ENCODE assay signal across 2 cellular contexts in the genomic region with DNA sequence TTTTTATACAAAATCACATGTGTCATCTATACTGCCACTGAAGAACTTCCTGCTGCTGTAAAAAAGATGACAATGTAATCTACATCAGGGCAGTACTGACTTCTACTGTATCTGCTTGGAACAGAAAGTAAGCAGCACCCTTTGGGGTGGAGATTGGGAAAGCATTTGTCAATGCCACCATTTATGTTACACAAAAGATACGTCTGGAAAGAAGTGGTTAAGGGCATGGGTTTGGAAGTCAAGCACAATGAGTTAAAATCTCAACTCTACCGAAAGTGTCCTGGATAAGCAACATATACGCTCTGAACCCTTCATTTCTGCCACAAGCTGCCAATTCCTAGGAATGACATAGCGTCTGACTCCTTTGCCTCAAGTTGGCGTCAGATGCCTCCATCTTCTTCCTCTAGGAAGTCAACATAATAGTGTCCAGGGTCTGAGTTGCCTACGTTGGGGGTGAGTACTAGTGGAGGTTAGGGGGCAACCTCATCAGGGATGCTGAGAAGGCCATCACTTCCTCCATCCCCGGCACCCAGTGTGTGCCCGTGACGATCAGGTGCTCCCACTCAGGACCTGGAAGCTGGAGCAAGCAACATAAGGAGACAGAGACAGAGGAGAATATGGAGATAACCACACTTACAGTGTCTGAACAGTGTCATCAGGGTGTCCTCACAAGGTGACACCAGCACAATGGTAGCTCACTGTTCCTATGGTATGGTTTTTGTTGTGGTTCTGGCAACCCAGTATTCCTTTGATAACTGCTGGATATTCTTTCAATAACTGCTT.
A peak's percentile ranks its signal among the peaks of the same experiment; 100 is the strongest.
TF ChIP-seq lines count a peak whose summit lies in the region.

No MANE protein-coding gene starts in this region.

TF ChIP-seq in GM12891, 5 proteins besides CTCF, POLR2A, EP300 and RAD21 (continued from another document):
- TF ChIP-seq PAX5 (IDR thresholded peaks at IDR 0.05; ENCODE audit: insufficient read depth, low read length, severe bottlenecking) (no peak), TAF1 (IDR thresholded peaks at IDR 0.05; ENCODE audit: low read depth, low read length) (no peak)

TF ChIP-seq in K562, 482 proteins besides CTCF, POLR2A, EP300 and RAD21 (continued from another document and continues in another):
- peak; percentile 90 for TF ChIP-seq FOXM1 (IDR thresholded peaks at IDR 0.05; ENCODE audit: low read depth)
- TF ChIP-seq FOXM1 (CRISPR knock-in tag; IDR thresholded peaks at IDR 0.05; ENCODE audit: low read depth), result no peak
- TF ChIP-seq GATAD2B (IDR thresholded peaks at IDR 0.05; ENCODE audit: borderline replicate concordance), result peak; percentile 68; the same call in 1 of the 2 replicates
- no peak for TF ChIP-seq SNAPC5 (CRISPR knock-in tag; IDR thresholded peaks at IDR 0.05)
- no peak for TF ChIP-seq ZFP91 (CRISPR knock-in tag; IDR thresholded peaks at IDR 0.05)
- no peak for TF ChIP-seq CBX8 (IDR thresholded peaks at IDR 0.05; ENCODE audit: borderline replicate concordance, extremely low read depth, low read depth, low read length, poor library complexity, severe bottlenecking)
- no peak for TF ChIP-seq ADNP (tag; IDR thresholded peaks at IDR 0.05)
- TF ChIP-seq ESRRA (IDR thresholded peaks at IDR 0.05; ENCODE audit: borderline replicate concordance, low read depth), result no peak
- no peak for TF ChIP-seq PRMT5 (CRISPR knock-in tag; IDR thresholded peaks at IDR 0.05)
- TF ChIP-seq E2F3 (CRISPR knock-in tag; IDR thresholded peaks at IDR 0.05), result no peak
- no peak for TF ChIP-seq EWSR1 (IDR thresholded peaks at IDR 0.05; ENCODE audit: borderline replicate concordance, low read depth, partially characterized antibody)
- no peak for TF ChIP-seq XRCC3 (IDR thresholded peaks at IDR 0.05)
- no peak for TF ChIP-seq E2F5 (CRISPR knock-in tag; IDR thresholded peaks at IDR 0.05)
- no peak for TF ChIP-seq DDX20 (tag; IDR thresholded peaks at IDR 0.05; ENCODE audit: low read depth)
- no peak for TF ChIP-seq FOS (IDR thresholded peaks at IDR 0.05; ENCODE audit: extremely low read depth, insufficient read length)
- TF ChIP-seq, protein P1, sequence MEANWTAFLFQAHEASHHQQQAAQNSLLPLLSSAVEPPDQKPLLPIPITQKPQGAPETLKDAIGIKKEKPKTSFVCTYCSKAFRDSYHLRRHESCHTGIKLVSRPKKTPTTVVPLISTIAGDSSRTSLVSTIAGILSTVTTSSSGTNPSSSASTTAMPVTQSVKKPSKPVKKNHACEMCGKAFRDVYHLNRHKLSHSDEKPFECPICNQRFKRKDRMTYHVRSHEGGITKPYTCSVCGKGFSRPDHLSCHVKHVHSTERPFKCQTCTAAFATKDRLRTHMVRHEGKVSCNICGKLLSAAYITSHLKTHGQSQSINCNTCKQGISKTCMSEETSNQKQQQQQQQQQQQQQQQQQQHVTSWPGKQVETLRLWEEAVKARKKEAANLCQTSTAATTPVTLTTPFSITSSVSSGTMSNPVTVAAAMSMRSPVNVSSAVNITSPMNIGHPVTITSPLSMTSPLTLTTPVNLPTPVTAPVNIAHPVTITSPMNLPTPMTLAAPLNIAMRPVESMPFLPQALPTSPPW (CRISPR knock-in tag; IDR thresholded peaks at IDR 0.05), result peak; percentile 53
- TF ChIP-seq NR4A1 (CRISPR knock-in tag; IDR thresholded peaks at IDR 0.05), result 0 out of 2 replicates have a peak, but pooled peaks have one; percentile 28
- peak; percentile 88 for TF ChIP-seq NR4A1 (tag; IDR thresholded peaks at IDR 0.05)
- TF ChIP-seq SMAD2 (IDR thresholded peaks at IDR 0.05; ENCODE audit: low read depth, low read length), result no peak
- no peak for TF ChIP-seq DIDO1 (tag; IDR thresholded peaks at IDR 0.05; ENCODE audit: low read depth)
- TF ChIP-seq NONO (IDR thresholded peaks at IDR 0.05; ENCODE audit: low read depth in 2 of 2, low read length in 1 of 2), result peak in 1 of 2 experiments; percentile 28; a peak in 1 of 4 replicates
- TF ChIP-seq ELK1 (CRISPR knock-in tag; IDR thresholded peaks at IDR 0.05), result no peak
- TF ChIP-seq IRF1 (CRISPR knock-in tag; IDR thresholded peaks at IDR 0.05; ENCODE audit: borderline replicate concordance), result no peak
- TF ChIP-seq THRB (CRISPR knock-in tag; conservative IDR thresholded peaks at IDR 0.05), result no peak
- TF ChIP-seq ZNF431 (CRISPR knock-in tag; IDR thresholded peaks at IDR 0.05), result no peak
- TF ChIP-seq POU5F1 (IDR thresholded peaks at IDR 0.05; ENCODE audit: borderline replicate concordance, low read depth, low read length, partially characterized antibody), result no peak
- TF ChIP-seq EP400 (IDR thresholded peaks at IDR 0.05), result peak; percentile 65; the same call in 1 of the 2 replicates
- TF ChIP-seq ZNF551 (CRISPR knock-in tag; IDR thresholded peaks at IDR 0.05), result no peak
- TF ChIP-seq ZNF785 (CRISPR knock-in tag; IDR thresholded peaks at IDR 0.05), result no peak
- TF ChIP-seq E2F8 (IDR thresholded peaks at IDR 0.05; ENCODE audit: low read depth, partially characterized antibody), result no peak
- TF ChIP-seq BACH1 (tag; IDR thresholded peaks at IDR 0.05), result no peak
- TF ChIP-seq NFRKB (IDR thresholded peaks at IDR 0.05; ENCODE audit: low read depth), result peak; percentile 55; the same call in 1 of the 2 replicates
- TF ChIP-seq KAT7 (CRISPR knock-in tag; IDR thresholded peaks at IDR 0.05; ENCODE audit: borderline replicate concordance), result no peak
- TF ChIP-seq ZNF696 (CRISPR knock-in tag; conservative IDR thresholded peaks at IDR 0.05), result no peak
- TF ChIP-seq ZNF778 (CRISPR knock-in tag; IDR thresholded peaks at IDR 0.05), result no peak
- TF ChIP-seq NR2F6 (CRISPR knock-in tag; IDR thresholded peaks at IDR 0.05), result no peak
- TF ChIP-seq ZNF133 (CRISPR knock-in tag; IDR thresholded peaks at IDR 0.05), result no peak
- no peak for TF ChIP-seq NR1H2 (CRISPR knock-in tag; IDR thresholded peaks at IDR 0.05)
- no peak for TF ChIP-seq PHF8 (IDR thresholded peaks at IDR 0.05; ENCODE audit: borderline replicate concordance, low read length)
- peak; percentile 19 for TF ChIP-seq TAF1 (IDR thresholded peaks at IDR 0.05; ENCODE audit: control insufficient read depth, extremely low read depth, insufficient read depth, low read length, severe bottlenecking)
- TF ChIP-seq SMARCC2 (IDR thresholded peaks at IDR 0.05; ENCODE audit: low read depth), result 0 out of 2 replicates have a peak, but pooled peaks have one; percentile 57
- no peak for TF ChIP-seq GABPA (tag; conservative IDR thresholded peaks at IDR 0.05; ENCODE audit: low read depth)
- no peak for TF ChIP-seq NELFE (IDR thresholded peaks at IDR 0.05; ENCODE audit: insufficient read depth, insufficient read length)
- TF ChIP-seq SRF (CRISPR knock-in tag; IDR thresholded peaks at IDR 0.05), result no peak
- TF ChIP-seq SNRNP70 (optimal IDR thresholded peaks at IDR 0.05; ENCODE audit: low read depth, low read length), result no peak
- TF ChIP-seq CHD4 (IDR thresholded peaks at IDR 0.05; ENCODE audit: insufficient read depth, insufficient replicate concordance, low read depth, low read length, poor library complexity, severe bottlenecking), result no peak
- TF ChIP-seq SMARCE1 (IDR thresholded peaks at IDR 0.05), result peak; percentile 79; the same call in 1 of the 2 replicates
- peak in 1 of 2 experiments; percentile 67; a peak in 2 of 4 replicates for TF ChIP-seq HDAC1 (IDR thresholded peaks at IDR 0.05)
- peak; percentile 96 for TF ChIP-seq TAL1 (IDR thresholded peaks at IDR 0.05)
- TF ChIP-seq DEAF1 (CRISPR knock-in tag; IDR thresholded peaks at IDR 0.05), result no peak
- no peak for TF ChIP-seq ZFP1 (CRISPR knock-in tag; IDR thresholded peaks at IDR 0.05)
- TF ChIP-seq, protein P2, sequence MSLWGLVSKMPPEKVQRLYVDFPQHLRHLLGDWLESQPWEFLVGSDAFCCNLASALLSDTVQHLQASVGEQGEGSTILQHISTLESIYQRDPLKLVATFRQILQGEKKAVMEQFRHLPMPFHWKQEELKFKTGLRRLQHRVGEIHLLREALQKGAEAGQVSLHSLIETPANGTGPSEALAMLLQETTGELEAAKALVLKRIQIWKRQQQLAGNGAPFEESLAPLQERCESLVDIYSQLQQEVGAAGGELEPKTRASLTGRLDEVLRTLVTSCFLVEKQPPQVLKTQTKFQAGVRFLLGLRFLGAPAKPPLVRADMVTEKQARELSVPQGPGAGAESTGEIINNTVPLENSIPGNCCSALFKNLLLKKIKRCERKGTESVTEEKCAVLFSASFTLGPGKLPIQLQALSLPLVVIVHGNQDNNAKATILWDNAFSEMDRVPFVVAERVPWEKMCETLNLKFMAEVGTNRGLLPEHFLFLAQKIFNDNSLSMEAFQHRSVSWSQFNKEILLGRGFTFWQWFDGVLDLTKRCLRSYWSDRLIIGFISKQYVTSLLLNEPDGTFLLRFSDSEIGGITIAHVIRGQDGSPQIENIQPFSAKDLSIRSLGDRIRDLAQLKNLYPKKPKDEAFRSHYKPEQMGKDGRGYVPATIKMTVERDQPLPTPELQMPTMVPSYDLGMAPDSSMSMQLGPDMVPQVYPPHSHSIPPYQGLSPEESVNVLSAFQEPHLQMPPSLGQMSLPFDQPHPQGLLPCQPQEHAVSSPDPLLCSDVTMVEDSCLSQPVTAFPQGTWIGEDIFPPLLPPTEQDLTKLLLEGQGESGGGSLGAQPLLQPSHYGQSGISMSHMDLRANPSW (CRISPR knock-in tag; IDR thresholded peaks at IDR 0.05), result no peak
- peak; percentile 43; the same call in 1 of the 2 replicates for TF ChIP-seq ZEB2 (IDR thresholded peaks at IDR 0.05)
- TF ChIP-seq ELF4 (CRISPR knock-in tag; IDR thresholded peaks at IDR 0.05), result no peak
